Comparison of ENCODE assay signal across 9 cellular contexts in genomic region chr17:81911969-81912368, GRCh38. TPM values are rescaled to one million over a fixed set of nuclear protein-coding genes. Genes with fewer than 3 reads are reported as not detected.
DNase-seq lines count a peak whose midpoint lies in the region; ATAC-seq and TF ChIP-seq lines count a peak whose summit lies in the region.
"Had no signal": no experiment of that assay in that cellular context is flagged by ENCODE, and none has a peak within 500 bp of the region (broad histone marks: within the 10 kb centered on the region; RNA-seq: fewer than 3 reads in every experiment).

No MANE protein-coding gene starts in this region.

- TF ChIP-seq CTCF in Calu3 (IDR thresholded peaks at IDR 0.05; ENCODE audit: unreplicated experiment), result no peak
- no peak for TF ChIP-seq CTCF in OCI-LY3 (IDR thresholded peaks at IDR 0.05; ENCODE audit: low read depth, low read length)
- TF ChIP-seq CTCF in prostate gland (IDR thresholded peaks at IDR 0.05), result no peak

- peaks cover 42% of the 10 kb centered on the region for H3K4me1 Mint-ChIP-seq in Calu3 (ENCODE audit: low read depth, unreplicated experiment)

- DNase-seq in Calu3 (no peak), prostate gland (ENCODE audit: low spot score) (no peak), NCI-H187 (lab: John Stamatoyannopoulos, UW) (no peak), NCI-H226 (no peak), mesenteric fat pad (ENCODE audit: low spot score) (no peak)
- no peak for DNase-seq in effector memory CD4-positive, alpha-beta T cell

- 78% methylated on average over 19 of the region's 19 CpGs for WGBS in prostate gland

- no peak overlapping the region for H3K9ac ChIP-seq in OCI-LY3 (ENCODE audit: low read length)

- CTCF ChIA-PET in Calu3 (lab: Charles Lee), result no interaction called here

- no peak for TF ChIP-seq POLR2A in prostate gland (IDR thresholded peaks at IDR 0.05)

- H3K4me2 ChIP-seq in OCI-LY3 (ENCODE audit: low read length), result peak overlapping the region; percentile 42

- H3K4me3 Mint-ChIP-seq in Calu3 (ENCODE audit: low read depth, unreplicated experiment), result peak overlapping the region; percentile 78

- no peaks in the 10 kb centered on the region for H3K9me3 Mint-ChIP-seq in Calu3 (ENCODE audit: low read depth, unreplicated experiment)

- H4K20me1 ChIP-seq in OCI-LY3 (ENCODE audit: insufficient read depth, low read length), result peaks cover 7% of the 10 kb centered on the region; the same call in 1 of the 2 replicates

- no peaks in the 10 kb centered on the region for H3K27me3 ChIP-seq in OCI-LY3 (ENCODE audit: low read depth, low read length)
- no peaks in the 10 kb centered on the region for H3K27me3 ChIP-seq in effector memory CD4-positive, alpha-beta T cell (replicated peaks; ENCODE audit: control insufficient read depth, insufficient read depth, low read length, poor library complexity, severe bottlenecking)
- H3K27me3 ChIP-seq in prostate gland (replicated peaks; ENCODE audit: insufficient read depth), result no peaks in the 10 kb centered on the region
- H3K27me3 ChIP-seq: thyroid gland had no signal

- no peak overlapping the region for H2AFZ ChIP-seq in OCI-LY3 (ENCODE audit: low read depth, low read length)

- peaks cover 70% of the 10 kb centered on the region for H3K36me3 Mint-ChIP-seq in Calu3 (ENCODE audit: insufficient read depth, unreplicated experiment)

- H3K27ac Mint-ChIP-seq in Calu3 (ENCODE audit: unreplicated experiment), result peak overlapping the region; percentile 80

- intact Hi-C loops in Calu3 (cut with micrococcal nuclease; ENCODE audit: unreplicated experiment) (no loop called here), prostate gland (cut with DNase I) (no loop called here)

- H3K4me1 ChIP-seq in OCI-LY3 (ENCODE audit: low read length) (peaks cover 11% of the 10 kb centered on the region), prostate gland (replicated peaks) (peaks cover 11% of the 10 kb centered on the region)
- peaks cover 19% of the 10 kb centered on the region for H3K4me1 ChIP-seq in effector memory CD4-positive, alpha-beta T cell (ENCODE audit: control insufficient read depth, insufficient read depth, low read length, poor library complexity, severe bottlenecking)

- H3K79me2 ChIP-seq in OCI-LY3 (ENCODE audit: low read length), result peaks cover 23% of the 10 kb centered on the region

- H3K36me3 ChIP-seq in OCI-LY3 (replicated peaks; ENCODE audit: low read depth, low read length) (peaks cover 34% of the 10 kb centered on the region), prostate gland (peaks cover 10 to 11% of the 10 kb centered on the region in 2 donors)
- H3K36me3 ChIP-seq in effector memory CD4-positive, alpha-beta T cell (ENCODE audit: control insufficient read depth, insufficient read depth, low read length), result peaks cover 46% of the 10 kb centered on the region

- ATAC-seq in HG03097 (IDR thresholded peaks at IDR 0.05; ENCODE audit: low FRiP score, unreplicated experiment), result no peak

- no peaks in the 10 kb centered on the region for H3K27me3 Mint-ChIP-seq in Calu3 (ENCODE audit: unreplicated experiment)

- H3K27ac ChIP-seq in OCI-LY3 (ENCODE audit: low read length) (no peak overlapping the region), prostate gland (peak overlapping the region; percentile 69 to 77)
- peak overlapping the region; percentile 42 for H3K27ac ChIP-seq in effector memory CD4-positive, alpha-beta T cell (ENCODE audit: insufficient read depth, low read length, poor library complexity, severe bottlenecking)

- H3K4me3 ChIP-seq in OCI-LY3 (ENCODE audit: low read length), result peak overlapping the region; percentile 56; the same call in 1 of the 2 replicates
- no peak overlapping the region for H3K4me3 ChIP-seq in effector memory CD4-positive, alpha-beta T cell (ENCODE audit: insufficient read depth, low read depth, low read length, poor library complexity, severe bottlenecking)
- peak overlapping the region in 1 of 2 donors; percentile 20 for H3K4me3 ChIP-seq in prostate gland
- H3K4me3 ChIP-seq: thyroid gland had no signal

- H3K9me3 ChIP-seq in OCI-LY3 (ENCODE audit: insufficient read depth, low read length) (no peaks in the 10 kb centered on the region), prostate gland (no peaks in the 10 kb centered on the region)
- no peaks in the 10 kb centered on the region for H3K9me3 ChIP-seq in effector memory CD4-positive, alpha-beta T cell (ENCODE audit: control insufficient read depth, low read length)
- H3K9me3 ChIP-seq: thyroid gland had no signal

- no TSS peak for BruUV-seq in Calu3 (replicated peaks; lab: Mats Ljungman, UMichigan)

RNA-seq across cellular contexts. Expression of gene PCYT2, which starts 0.8 kb away (rescaled TPM):
- total RNA-seq in Calu3 (2022), result 58.4 and 60.9 TPM in 2 replicates
- 10 to 100 TPM; 51.4 to 69.2 TPM for total RNA-seq in prostate gland
- 33.9 TPM for total RNA-seq in mesenteric fat pad

RNA-seq across cellular contexts. Expression of gene SIRT7, which starts 6.0 kb away (rescaled TPM):
- total RNA-seq in Calu3 (2022) (50.3 and 56.0 TPM in 2 replicates), prostate gland (10 to 100 TPM; 22.4 to 39.9 TPM), mesenteric fat pad (16.9 TPM)

RNA-seq across cellular contexts. Expression of gene NPB, which starts 9.9 kb away (rescaled TPM):
- total RNA-seq in Calu3 (2022) (0.27 and 0.47 TPM in 2 replicates), prostate gland (10 to 100 TPM in 1 of 2 donors, 1 to 10 TPM in 1; 9.8 to 10.9 TPM), mesenteric fat pad (not detected)

RNA-seq across cellular contexts. Expression of gene MAFG, which starts 15.6 kb away (rescaled TPM):
- total RNA-seq in Calu3 (2022) (36.1 and 37.9 TPM in 2 replicates), prostate gland (10 to 100 TPM; 11.3 to 27.7 TPM), mesenteric fat pad (29.7 TPM)

RNA-seq across cellular contexts. Expression of gene ANAPC11, which starts 20.4 kb away (rescaled TPM):
- total RNA-seq in Calu3 (2022) (110 and 113 TPM in 2 replicates), prostate gland (100 to 1,000 TPM; 128 to 278 TPM), mesenteric fat pad (102 TPM)
